2 cellular contexts compared by ENCODE assay signal in genomic region chr12:107457536-107457935, GRCh38.
TF ChIP-seq lines count a peak whose summit lies in the region.

No MANE protein-coding gene starts in this region.

TF ChIP-seq in HepG2, 621 proteins besides CTCF, POLR2A, EP300 and RAD21:
- no peak for TF ChIP-seq PRMT3 (CRISPR knock-in tag; IDR thresholded peaks at IDR 0.05; ENCODE audit: borderline replicate concordance, low read depth)
- TF ChIP-seq ZNF503 (CRISPR knock-in tag; IDR thresholded peaks at IDR 0.05), result no peak
- TF ChIP-seq, protein P1, sequence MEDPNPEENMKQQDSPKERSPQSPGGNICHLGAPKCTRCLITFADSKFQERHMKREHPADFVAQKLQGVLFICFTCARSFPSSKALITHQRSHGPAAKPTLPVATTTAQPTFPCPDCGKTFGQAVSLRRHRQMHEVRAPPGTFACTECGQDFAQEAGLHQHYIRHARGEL (CRISPR knock-in tag; IDR thresholded peaks at IDR 0.05), result no peak
- TF ChIP-seq U2AF2 (IDR thresholded peaks at IDR 0.05; ENCODE audit: low read depth, low read length), result no peak
- no peak for TF ChIP-seq SETDB1 (CRISPR knock-in tag; IDR thresholded peaks at IDR 0.05; ENCODE audit: borderline replicate concordance)
TF ChIP-seq in HepG2: peak in this region for 0.

TF ChIP-seq in H1, 55 proteins besides CTCF, POLR2A, EP300 and RAD21:
- TF ChIP-seq EGR1 (IDR thresholded peaks at IDR 0.05; ENCODE audit: borderline replicate concordance, low read depth, low read length), result no peak
